ENCODE assay signal across 10 cellular contexts in the genomic region with DNA sequence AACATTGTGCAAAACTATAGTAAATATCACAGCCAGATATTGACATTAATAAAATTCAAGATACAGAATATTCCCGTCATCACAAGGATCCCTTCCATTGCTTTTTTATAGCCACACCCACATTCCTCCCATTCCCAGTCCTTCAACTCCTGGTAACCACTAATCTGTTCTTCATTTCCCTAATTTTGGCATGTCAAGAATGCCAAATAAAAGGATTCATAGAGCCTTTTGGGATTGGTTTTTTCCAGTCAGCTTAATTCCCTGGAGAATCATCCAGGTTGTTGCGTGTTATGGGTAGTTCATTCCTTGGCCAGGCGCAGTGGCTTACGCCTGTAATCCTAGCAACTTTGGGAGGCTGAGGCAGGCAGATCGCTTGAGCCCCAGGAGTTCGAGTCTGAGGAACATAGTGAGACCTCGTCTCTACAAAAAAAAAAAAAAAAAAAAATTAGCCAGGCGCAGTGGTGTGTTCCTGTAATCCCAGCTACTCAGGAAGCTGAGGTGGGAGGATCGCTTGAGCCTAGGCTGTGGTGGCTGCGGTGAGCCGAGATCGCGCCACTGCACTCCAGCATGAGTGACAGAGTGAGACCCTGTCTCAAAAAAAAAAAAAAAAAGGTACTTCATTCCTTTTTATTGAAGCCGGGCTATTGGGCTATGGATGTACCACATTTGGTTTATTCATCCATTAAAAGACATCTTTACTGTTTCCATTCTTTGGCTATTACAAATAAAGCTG. TPM values are rescaled to one million over a fixed set of nuclear protein-coding genes. Genes with fewer than 3 reads are reported as not detected.
DNase-seq lines count a peak whose midpoint lies in the region; TF ChIP-seq lines count a peak whose summit lies in the region.
"Had no signal": no experiment of that assay in that cellular context is flagged by ENCODE, and none has a peak within 500 bp of the region (broad histone marks: within the 10 kb centered on the region; RNA-seq: fewer than 3 reads in every experiment).

No MANE protein-coding gene starts in this region.

- H3K9me3 Mint-ChIP-seq in progenitor cell of endocrine pancreas (ENCODE audit: low read depth) = no peaks in the 10 kb centered on the region

- TF ChIP-seq CTCF in NB4 (IDR thresholded peaks at IDR 0.05; ENCODE audit: low read depth, low read length) (no peak), progenitor cell of endocrine pancreas (IDR thresholded peaks at IDR 0.05; ENCODE audit: unreplicated experiment) (no peak)

- no peaks in the 10 kb centered on the region for H3K27me3 Mint-ChIP-seq in progenitor cell of endocrine pancreas

- no peak for TF ChIP-seq POLR2A in NB4 (IDR thresholded peaks at IDR 0.05; ENCODE audit: extremely low read depth, insufficient read length)

- DNase-seq in GF-D8 (lab: John Stamatoyannopoulos, UW) (peak; percentile 41), NB4 (ENCODE audit: low read depth) (peak; percentile 77), progenitor cell of endocrine pancreas (ENCODE audit: low spot score, unreplicated experiment) (no peak), DMS79 treated with DMSO at 0.1 percent for 48 hours (lab: John Stamatoyannopoulos, UW) (no peak), NCI-H2227 (lab: John Stamatoyannopoulos, UW; ENCODE audit: unreplicated experiment) (no peak), kidney tubule cell (ENCODE audit: low spot score) (no peak)
- DNase-seq in central memory CD4-positive, alpha-beta T cell = peak; percentile 29
- DNase-seq: activated CD4-positive, alpha-beta T cell treated with anti-CD3 and anti-CD28 coated beads, Interleukin-2, amount 50 U/mL, for 4 hours; NCI-H82 had no signal

- peaks cover 13% of the 10 kb centered on the region for H3K4me1 Mint-ChIP-seq in progenitor cell of endocrine pancreas (ENCODE audit: low read depth)

- H3K27ac Mint-ChIP-seq in progenitor cell of endocrine pancreas = peak overlapping the region; percentile 88

- H3K4me3 Mint-ChIP-seq in progenitor cell of endocrine pancreas (ENCODE audit: low read depth) = peak overlapping the region; percentile 50

- H3K36me3 Mint-ChIP-seq in progenitor cell of endocrine pancreas (ENCODE audit: insufficient read depth) = peaks cover 9% of the 10 kb centered on the region

- peak overlapping the region; percentile 16 for H3K4me3 ChIP-seq in NB4 (ENCODE audit: low read depth, low read length)
- H3K4me3 ChIP-seq: skin epidermis had no signal

RNA-seq across cellular contexts. Expression of gene OGDH, which starts 2.7 kb away (rescaled TPM):
- 93.5 and 105 TPM in 2 replicates for total RNA-seq in progenitor cell of endocrine pancreas

RNA-seq across cellular contexts. Expression of gene TMED4, which starts 27.1 kb away (rescaled TPM):
- total RNA-seq in progenitor cell of endocrine pancreas = 117 and 119 TPM in 2 replicates

RNA-seq across cellular contexts. Expression of gene DDX56, which starts 35.4 kb away (rescaled TPM):
- 111 and 120 TPM in 2 replicates for total RNA-seq in progenitor cell of endocrine pancreas

Comparison
In these comparisons a context has a peak if more than half of its experiments do, and no peak if none do; other contexts are left out.
1. DNase-seq: peak in GF-D8 (single experiment), NB4 (single experiment) and central memory CD4-positive, alpha-beta T cell (single experiment); none in progenitor cell of endocrine pancreas (single experiment), DMS79 treated with DMSO at 0.1 percent for 48 hours (single experiment), NCI-H2227 (single experiment) and kidney tubule cell (single experiment).